8 cellular contexts compared by ENCODE assay signal in genomic region chr7:55085511-55086412, GRCh38.
A peak's percentile ranks its signal among the peaks of the same experiment; 100 is the strongest.
DNase-seq lines count a peak whose midpoint lies in the region; ATAC-seq, FAIRE-seq and TF ChIP-seq lines count a peak whose summit lies in the region.

No MANE protein-coding gene starts in this region.

- DNase-seq in GM12878 (ENCODE audit: low read depth, low spot score) = no peak
- DNase-seq in osteocyte (ENCODE audit: extremely low spot score, unreplicated experiment) = no peak
- DNase-seq in KBM-7 = no peak
- DNase-seq in stimulated activated naive CD8-positive, alpha-beta T cell treated with anti-CD3 and anti-CD28 coated beads, Interleukin-15, amount 100 ng/mL, for 72 hours = no peak
- DNase-seq in hepatic stellate cell (ENCODE audit: low spot score) = no peak

- H3K36me3 Mint-ChIP-seq in osteocyte (ENCODE audit: unreplicated experiment) = peaks cover 7% of the 10 kb centered on the region

- TF ChIP-seq RAD21 in GM12878 (IDR thresholded peaks at IDR 0.05; ENCODE audit: insufficient read depth, low read depth, low read length) = no peak

- no peaks in the 10 kb centered on the region; the same call in 2 of the 3 replicates for H3K9me3 ChIP-seq in GM12878 (replicated peaks; ENCODE audit: control insufficient read depth, insufficient read depth, low read length)

- no peak for TF ChIP-seq POLR2A in GM18505 (IDR thresholded peaks at IDR 0.05; ENCODE audit: borderline replicate concordance, extremely low read depth, insufficient read depth, insufficient read length)
- no peak for TF ChIP-seq POLR2A in GM12878 (IDR thresholded peaks at IDR 0.05; ENCODE audit: low read depth, low read length)

- H3K9ac ChIP-seq in GM12878 (ENCODE audit: control insufficient read depth, insufficient read depth, low read length) = no peak overlapping the region

- WGBS in GM12878 (ENCODE audit: insufficient coverage, insufficient replicate concordance, low lambda C conversion rate, missing lambda C conversion rate) = 57% methylated on average over 12 of the region's 12 CpGs

- H3K9me3 Mint-ChIP-seq in osteocyte (ENCODE audit: unreplicated experiment) = no peaks in the 10 kb centered on the region
- no peaks in the 10 kb centered on the region for H3K9me3 Mint-ChIP-seq in stimulated activated naive CD8-positive, alpha-beta T cell treated with anti-CD3 and anti-CD28 coated beads, Interleukin-15, amount 100 ng/mL, for 72 hours

- no TSS peak for BruUV-seq in GM12878 (replicated peaks; lab: Mats Ljungman, UMichigan)

- TF ChIP-seq CTCF in GM12878 (IDR thresholded peaks at IDR 0.05 in 2 of 3, conservative IDR thresholded peaks at IDR 0.05 in 1 of 3; ENCODE audit: control insufficient read depth in 2 of 3, extremely low read depth in 1 of 3, insufficient read depth in 1 of 3, low read depth in 3 of 3, low read length in 3 of 3) (no peak), osteocyte (IDR thresholded peaks at IDR 0.05) (no peak)

- peak overlapping the region; percentile 92 for H3K27ac Mint-ChIP-seq in osteocyte (ENCODE audit: unreplicated experiment)
- H3K27ac Mint-ChIP-seq in stimulated activated naive CD8-positive, alpha-beta T cell treated with anti-CD3 and anti-CD28 coated beads, Interleukin-15, amount 100 ng/mL, for 72 hours = no peak overlapping the region

- H3K4me2 ChIP-seq in GM12878 (ENCODE audit: control insufficient read depth, insufficient read depth) = 0 out of 2 replicates have a peak overlapping the region, but pooled peaks have one; percentile 70

- H4K20me1 ChIP-seq in GM12878 (ENCODE audit: control insufficient read depth, insufficient read depth) = no peaks in the 10 kb centered on the region

- no peak overlapping the region for H2AFZ ChIP-seq in GM12878 (ENCODE audit: control insufficient read depth, low read depth, low read length)

- H3K4me1 ChIP-seq in GM12878 (ENCODE audit: control insufficient read depth, insufficient read depth, low read length) = peaks cover 15% of the 10 kb centered on the region

- POLR2A ChIA-PET in GM12878 (lab: Charles Lee) = interaction anchor here (0.8 to 2.5 kb wide), 8 partner anchors 8 to 170 kb away, joined by 3 to 19 read pairs (median 8); no protein-coding TSS in a partner anchor

- no peak overlapping the region for H3K4me3 ChIP-seq in GM12878

- FAIRE-seq in GM12878 (lab: Jason Lieb, UNC) = no peak

- ATAC-seq in GM18505 (IDR thresholded peaks at IDR 0.05; ENCODE audit: unreplicated experiment) = peak; percentile 10
- peak; percentile 5 for ATAC-seq in HG02981 (IDR thresholded peaks at IDR 0.05; ENCODE audit: unreplicated experiment)
- peak; percentile 57 for ATAC-seq in GM12878
- ATAC-seq in stimulated activated naive CD8-positive, alpha-beta T cell treated with anti-CD3 and anti-CD28 coated beads, Interleukin-15, amount 100 ng/mL, for 72 hours = no peak
- no peak for ATAC-seq in GM19397 (IDR thresholded peaks at IDR 0.05; ENCODE audit: unreplicated experiment)

- H3K27me3 ChIP-seq in GM12878 (replicated peaks in 1 of 2; ENCODE audit: control insufficient read depth in 2 of 2, insufficient read depth in 2 of 2, low read length in 1 of 2) = no peaks in the 10 kb centered on the region

- RAD21 ChIA-PET in GM12878 (lab: Charles Lee; ENCODE audit: unreplicated experiment) = interaction anchor here (1.0 to 6.8 kb wide), 14 partner anchors 12 to 448 kb away, joined by 3 to 84 read pairs (median 6); no protein-coding TSS in a partner anchor

- no peaks in the 10 kb centered on the region for H3K36me3 ChIP-seq in GM12878 (ENCODE audit: control insufficient read depth in 2 of 2, insufficient read depth in 2 of 2, low read length in 1 of 2)

- H3K79me2 ChIP-seq in GM12878 (ENCODE audit: control insufficient read depth, insufficient read depth, low read length) = no peaks in the 10 kb centered on the region

- in situ Hi-C loops in GM12878 (cut with MboI) (no loop called here), KBM-7 (cut with MboI; ENCODE audit: low pct_unique_long_range_greater_than_20kb, low sequenced_read_pairs) (no loop called here)

- H3K27ac ChIP-seq in GM12878 (ENCODE audit: control insufficient read depth, insufficient read depth) = no peak overlapping the region; the same call in 1 of the 2 replicates

- SMC1A ChIA-PET in GM12878 (lab: Charles Lee; ENCODE audit: uncharacterized antibody, unreplicated experiment) = interaction anchor here (0.6 to 4.2 kb wide), 17 partner anchors 14 to 223 kb away, joined by 3 to 99 read pairs (median 4); no protein-coding TSS in a partner anchor

- CTCF ChIA-PET in GM12878 (lab: Yijun Ruan, JAX) = interaction anchor here (0.6 to 1.9 kb wide), 9 partner anchors 11 to 222 kb away, joined by 3 to 10 read pairs (median 4); no protein-coding TSS in a partner anchor

- no peak for TF ChIP-seq EP300 in GM12878 (IDR thresholded peaks at IDR 0.05; ENCODE audit: borderline replicate concordance in 1 of 2, control insufficient read depth in 1 of 2, low read depth in 2 of 2, low read length in 2 of 2)

- H3K4me3 Mint-ChIP-seq in osteocyte (ENCODE audit: unreplicated experiment) = peak overlapping the region; percentile 52
- no peak overlapping the region for H3K4me3 Mint-ChIP-seq in stimulated activated naive CD8-positive, alpha-beta T cell treated with anti-CD3 and anti-CD28 coated beads, Interleukin-15, amount 100 ng/mL, for 72 hours

- H3K4me1 Mint-ChIP-seq in osteocyte (ENCODE audit: unreplicated experiment) = peaks cover 69% of the 10 kb centered on the region
- H3K4me1 Mint-ChIP-seq in stimulated activated naive CD8-positive, alpha-beta T cell treated with anti-CD3 and anti-CD28 coated beads, Interleukin-15, amount 100 ng/mL, for 72 hours = peaks cover 25% of the 10 kb centered on the region

- intact Hi-C loops in GM12878 (cut with micrococcal nuclease; ENCODE audit: unreplicated experiment) = loop anchor here (2.0 kb wide), 1 partner anchor 13 kb away; no protein-coding TSS in a partner anchor

- no peaks in the 10 kb centered on the region for H3K27me3 Mint-ChIP-seq in osteocyte (ENCODE audit: unreplicated experiment)
- H3K27me3 Mint-ChIP-seq in stimulated activated naive CD8-positive, alpha-beta T cell treated with anti-CD3 and anti-CD28 coated beads, Interleukin-15, amount 100 ng/mL, for 72 hours = peaks cover 34% of the 10 kb centered on the region

TF ChIP-seq in GM12878, 131 proteins besides CTCF, POLR2A, EP300 and RAD21:
- TF ChIP-seq BCL3 (IDR thresholded peaks at IDR 0.05; ENCODE audit: borderline replicate concordance, insufficient read depth, low read depth, low read length, poor library complexity, severe bottlenecking) = no peak

Comparison
In these comparisons a context has a peak if more than half of its experiments do, and no peak if none do; other contexts are left out.
1. ATAC-seq: peak in GM18505 (single experiment), HG02981 (single experiment) and GM12878 (single experiment); none in stimulated activated naive CD8-positive, alpha-beta T cell treated with anti-CD3 and anti-CD28 coated beads, Interleukin-15, amount 100 ng/mL, for 72 hours (single experiment) and GM19397 (single experiment).